Comparison of ENCODE assay signal across 16 cellular contexts in the genomic region with DNA sequence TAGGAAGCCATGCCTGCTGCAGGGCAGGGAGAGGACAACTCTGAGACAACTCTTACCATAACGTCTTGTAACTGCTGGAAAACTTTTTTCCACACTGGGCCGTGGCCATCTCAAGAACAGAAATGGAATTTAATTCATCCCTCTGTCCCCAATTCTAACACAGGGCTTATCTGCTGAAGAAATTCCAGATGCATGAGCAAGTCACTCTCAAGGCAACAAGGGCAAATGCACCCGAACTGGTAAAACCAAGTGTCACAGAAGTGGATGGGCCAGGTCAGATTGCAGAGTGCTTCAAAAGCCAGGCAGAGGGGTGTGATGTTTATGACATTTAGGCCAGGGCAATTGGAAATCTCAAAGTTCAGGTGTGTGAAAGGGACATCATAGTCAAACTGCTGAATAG. TPM values are rescaled to one million over a fixed set of nuclear protein-coding genes. Genes with fewer than 3 reads are reported as not detected.
DNase-seq lines count a peak whose midpoint lies in the region; ATAC-seq and TF ChIP-seq lines count a peak whose summit lies in the region.
"Had no signal": no experiment of that assay in that cellular context is flagged by ENCODE, and none has a peak within 500 bp of the region (broad histone marks: within the 10 kb centered on the region; RNA-seq: fewer than 3 reads in every experiment).

No MANE protein-coding gene starts in this region.

- H3K4me1 Mint-ChIP-seq in Calu3 (ENCODE audit: low read depth, unreplicated experiment) (peaks cover 20% of the 10 kb centered on the region), mesothelial cell of epicardium (peaks cover 15% of the 10 kb centered on the region)
- H3K4me1 Mint-ChIP-seq in activated CD4-positive, alpha-beta memory T cell treated with anti-CD3 and anti-CD28 coated beads for 36 hours (ENCODE audit: low read depth), result peaks cover 44% of the 10 kb centered on the region

- H3K27ac ChIP-seq in dorsolateral prefrontal cortex, result peak overlapping the region in 50 of 59 donors; percentile 5 to 99 (median 68)

- no peaks in the 10 kb centered on the region for H3K4me1 ChIP-seq in HAP-1

- intact Hi-C loops in Calu3 (cut with micrococcal nuclease; ENCODE audit: unreplicated experiment), result no loop called here
- intact Hi-C loops in dorsolateral prefrontal cortex (cut with DNase I), result no loop called here
- intact Hi-C loops in activated CD4-positive, alpha-beta memory T cell treated with anti-CD3 and anti-CD28 coated beads for 36 hours (cut with micrococcal nuclease), result no loop called here

- no peak for TF ChIP-seq CTCF in Calu3 (IDR thresholded peaks at IDR 0.05; ENCODE audit: unreplicated experiment)
- no peak for TF ChIP-seq CTCF in dorsolateral prefrontal cortex (IDR thresholded peaks at IDR 0.05 in 54 of 56, conservative IDR thresholded peaks at IDR 0.05 in 2 of 56; ENCODE audit: low read depth in 1 of 56, partially characterized antibody in 56 of 56)
- no peak for TF ChIP-seq CTCF in mesothelial cell of epicardium (IDR thresholded peaks at IDR 0.05; ENCODE audit: unreplicated experiment)
- no peak for TF ChIP-seq CTCF in GM20000 (IDR thresholded peaks at IDR 0.05; ENCODE audit: extremely low read depth, missing control alignments)

- H3K9me3 ChIP-seq in HAP-1, result no peaks in the 10 kb centered on the region
- H3K9me3 ChIP-seq: thoracic aorta had no signal

- DNase-seq in Calu3 (peak; percentile 12), M059J (ENCODE audit: low read depth) (peak; percentile 68), dorsolateral prefrontal cortex (no peak), mesothelial cell of epicardium (ENCODE audit: low spot score in 2 of 2, unreplicated experiment in 2 of 2) (no peak), HAP-1 (ENCODE audit: low spot score in 2 of 2) (no peak), GM20000 (ENCODE audit: low spot score) (no peak)
- DNase-seq in activated CD4-positive, alpha-beta memory T cell treated with anti-CD3 and anti-CD28 coated beads for 36 hours, result no peak
- DNase-seq: activated CD4-positive, alpha-beta T cell treated with anti-CD3 and anti-CD28 coated beads for 4 hours; activated CD8-positive, alpha-beta memory T cell treated with anti-CD3 and anti-CD28 coated beads, Interleukin-2, amount 50 U/mL, for 48 hours; DMS 273 treated with DMSO at 0.1 percent for 48 hours; NCI-H1436 treated with DMSO at 0.1 percent for 48 hours; NCI-H2227 treated with DMSO at 0.1 percent for 48 hours; T1000 had no signal

- no peaks in the 10 kb centered on the region for H3K27me3 ChIP-seq in dorsolateral prefrontal cortex
- no peaks in the 10 kb centered on the region for H3K27me3 ChIP-seq in HAP-1 (ENCODE audit: low read depth)

- H3K27ac Mint-ChIP-seq in Calu3 (ENCODE audit: unreplicated experiment), result no peak overlapping the region
- peak overlapping the region; percentile 14 for H3K27ac Mint-ChIP-seq in mesothelial cell of epicardium
- no peak overlapping the region for H3K27ac Mint-ChIP-seq in activated CD4-positive, alpha-beta memory T cell treated with anti-CD3 and anti-CD28 coated beads for 36 hours
- H3K27ac Mint-ChIP-seq: memory B cell had no signal

- no peaks in the 10 kb centered on the region for H3K36me3 Mint-ChIP-seq in Calu3 (ENCODE audit: insufficient read depth, unreplicated experiment)
- H3K36me3 Mint-ChIP-seq in mesothelial cell of epicardium, result peaks cover 15% of the 10 kb centered on the region
- H3K36me3 Mint-ChIP-seq in activated CD4-positive, alpha-beta memory T cell treated with anti-CD3 and anti-CD28 coated beads for 36 hours, result peaks cover 26% of the 10 kb centered on the region

- H3K9me3 Mint-ChIP-seq in Calu3 (ENCODE audit: low read depth, unreplicated experiment) (no peaks in the 10 kb centered on the region), mesothelial cell of epicardium (no peaks in the 10 kb centered on the region)
- H3K9me3 Mint-ChIP-seq in activated CD4-positive, alpha-beta memory T cell treated with anti-CD3 and anti-CD28 coated beads for 36 hours, result no peaks in the 10 kb centered on the region
- H3K9me3 Mint-ChIP-seq: memory B cell had no signal

- H3K4me3 Mint-ChIP-seq in Calu3 (ENCODE audit: low read depth, unreplicated experiment) (no peak overlapping the region), mesothelial cell of epicardium (no peak overlapping the region)
- H3K4me3 Mint-ChIP-seq in activated CD4-positive, alpha-beta memory T cell treated with anti-CD3 and anti-CD28 coated beads for 36 hours, result no peak overlapping the region
- H3K4me3 Mint-ChIP-seq: memory B cell had no signal

- in situ Hi-C loops in HAP-1 (cut with MboI; ENCODE audit: low sequenced_read_pairs), result no loop called here

- no TSS peak for BruUV-seq in Calu3 (replicated peaks; lab: Mats Ljungman, UMichigan)

- POLR2A ChIA-PET in activated CD4-positive, alpha-beta memory T cell treated with anti-CD3 and anti-CD28 coated beads for 36 hours (lab: Charles Lee), result no interaction called here

- no peaks in the 10 kb centered on the region for H3K27me3 Mint-ChIP-seq in Calu3 (ENCODE audit: unreplicated experiment)
- H3K27me3 Mint-ChIP-seq in mesothelial cell of epicardium (ENCODE audit: low read depth), result no peaks in the 10 kb centered on the region
- H3K27me3 Mint-ChIP-seq in activated CD4-positive, alpha-beta memory T cell treated with anti-CD3 and anti-CD28 coated beads for 36 hours, result no peaks in the 10 kb centered on the region
- H3K27me3 Mint-ChIP-seq: memory B cell had no signal

- no peak for ATAC-seq in HG02840 (IDR thresholded peaks at IDR 0.05; ENCODE audit: low FRiP score, unreplicated experiment)

- CTCF ChIA-PET in Calu3 (lab: Charles Lee), result interaction anchor here (1.0 kb wide), 1 partner anchor 207 kb away, joined by 3 read pairs; no protein-coding TSS in a partner anchor
- CTCF ChIA-PET in activated CD4-positive, alpha-beta memory T cell treated with anti-CD3 and anti-CD28 coated beads for 36 hours (lab: Charles Lee), result interaction anchor here (1.4 kb wide), 1 partner anchor 18 kb away, joined by 5 read pairs; no protein-coding TSS in a partner anchor

- peaks cover 3% of the 10 kb centered on the region for H3K36me3 ChIP-seq in HAP-1 (replicated peaks)

- H3K4me3 ChIP-seq in dorsolateral prefrontal cortex, result no peak overlapping the region
- H3K4me3 ChIP-seq in HAP-1, result no peak overlapping the region
- H3K4me3 ChIP-seq: thoracic aorta had no signal

RNA-seq across cellular contexts. Expression of gene SMPD1, which starts 7.4 kb away (rescaled TPM):
- total RNA-seq in Calu3 (2022) (21.2 and 25.6 TPM in 2 replicates), dorsolateral prefrontal cortex (10 to 100 TPM; 37.6 to 97.6 (median 53.8) TPM), mesothelial cell of epicardium (24.9 to 27.2 TPM (median 27.1 TPM) in 3 replicates)
- total RNA-seq in M059J (2014; rRNA removed; shearing (Covaris generic)), result 105 and 124 TPM in 2 replicates
- 10 to 100 TPM; 23.4 to 23.8 TPM for total RNA-seq in activated CD4-positive, alpha-beta memory T cell treated with anti-CD3 and anti-CD28 coated beads for 36 hours

RNA-seq across cellular contexts. Expression of gene APBB1, which starts 21.3 kb away (rescaled TPM):
- total RNA-seq in Calu3 (2022) (2.8 and 2.9 TPM in 2 replicates), dorsolateral prefrontal cortex (100 to 1,000 TPM; 235 to 475 (median 368) TPM), mesothelial cell of epicardium (61.7 to 64.2 TPM (median 62.4 TPM) in 3 replicates)
- total RNA-seq in M059J (2014; rRNA removed; shearing (Covaris generic)), result 16.5 and 24.4 TPM in 2 replicates
- 10 to 100 TPM; 51.6 to 55.3 TPM for total RNA-seq in activated CD4-positive, alpha-beta memory T cell treated with anti-CD3 and anti-CD28 coated beads for 36 hours

RNA-seq across cellular contexts. Expression of gene HPX, which starts 43.2 kb away (rescaled TPM):
- 0.45 and 11.0 TPM in 2 replicates for total RNA-seq in Calu3 (2022)
- not detected in 2 replicates for total RNA-seq in M059J (2014; rRNA removed; shearing (Covaris generic))
- total RNA-seq in dorsolateral prefrontal cortex, result 10 to 100 TPM in 1 of 120 experiments, 1 to 10 TPM in 102, under 1 TPM in 13, not detected in 4; 0.59 to 18.6 (median 2.3) TPM
- 5.2 to 9.9 TPM (median 9.5 TPM) in 3 replicates for total RNA-seq in mesothelial cell of epicardium
- total RNA-seq in activated CD4-positive, alpha-beta memory T cell treated with anti-CD3 and anti-CD28 coated beads for 36 hours, result under 1 TPM in 1 of 2 experiments, not detected in 1; 0.56 TPM

Comparison
In these comparisons a context has a peak if more than half of its experiments do, and no peak if none do; other contexts are left out.
1. DNase-seq: peak in Calu3 (single experiment) and M059J (single experiment); none in dorsolateral prefrontal cortex (0 of 10), mesothelial cell of epicardium (0 of 2), HAP-1 (0 of 2), GM20000 (single experiment) and activated CD4-positive, alpha-beta memory T cell treated with anti-CD3 and anti-CD28 coated beads for 36 hours (single experiment).